ENCODE assay signal across 8 cellular contexts in the genomic region with DNA sequence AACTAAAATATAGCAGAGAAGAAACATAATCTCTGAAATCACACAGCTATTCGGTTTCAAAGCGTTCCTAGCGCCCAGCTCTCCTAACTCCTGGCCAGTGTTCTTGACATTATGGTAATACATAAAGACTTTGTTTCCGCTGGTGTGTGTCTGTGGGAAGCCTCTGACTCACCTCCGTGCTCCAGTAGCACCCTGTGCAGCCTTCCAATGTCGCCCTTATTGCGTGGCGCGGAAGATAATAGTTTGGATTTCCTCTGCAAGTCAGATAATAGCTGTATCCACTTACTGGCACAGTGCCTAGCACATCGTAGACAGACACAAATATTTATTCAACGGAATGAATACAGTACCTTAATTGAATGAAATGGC. TPM values are rescaled to one million over a fixed set of nuclear protein-coding genes. Genes with fewer than 3 reads are reported as not detected.
DNase-seq lines count a peak whose midpoint lies in the region; ATAC-seq and TF ChIP-seq lines count a peak whose summit lies in the region.

No MANE protein-coding gene starts in this region.

- peaks cover 14% of the 10 kb centered on the region for H3K79me2 ChIP-seq in OCI-LY3 (ENCODE audit: low read length)

- peaks cover 13% of the 10 kb centered on the region for H3K9me3 Mint-ChIP-seq in Caco-2 (ENCODE audit: unreplicated experiment)
- H3K9me3 Mint-ChIP-seq in brain: peaks cover 0 to 2% (median 0%) of the 10 kb centered on the region in 5 experiments

- H3K4me2 ChIP-seq in OCI-LY3 (ENCODE audit: low read length): peak overlapping the region; percentile 87

- peak overlapping the region; percentile 90; the same call in 1 of the 2 replicates for H2AFZ ChIP-seq in OCI-LY3 (ENCODE audit: low read depth, low read length)

- H3K9me3 ChIP-seq in Caco-2 (no peaks in the 10 kb centered on the region), OCI-LY3 (ENCODE audit: insufficient read depth, low read length) (no peaks in the 10 kb centered on the region)

- peak overlapping the region; percentile 79 for H3K9ac ChIP-seq in OCI-LY3 (ENCODE audit: low read length)

- CTCF ChIA-PET in Caco-2 (lab: Charles Lee): interaction anchor here (1.9 kb wide), 1 partner anchor 30 kb away, joined by 20 read pairs; no protein-coding TSS in a partner anchor

- H3K36me3 ChIP-seq in Caco-2 (ENCODE audit: control insufficient read depth, insufficient read depth, low read length) (no peaks in the 10 kb centered on the region; the same call in 1 of the 2 replicates), OCI-LY3 (replicated peaks; ENCODE audit: low read depth, low read length) (peaks cover 5% of the 10 kb centered on the region)

- BruUV-seq in Caco-2 (replicated peaks; lab: Mats Ljungman, UMichigan): TSS peak; percentile 64

- H3K4me1 ChIP-seq in Caco-2 (no peaks in the 10 kb centered on the region), OCI-LY3 (ENCODE audit: low read length) (0 out of 2 replicates have a peak, but pooled peaks cover 3% of the 10 kb centered on the region)

- no peak for TF ChIP-seq CTCF in Caco-2 (IDR thresholded peaks at IDR 0.05; ENCODE audit: insufficient read depth in 1 of 2, low read depth in 1 of 2, low read length in 1 of 2, severe bottlenecking in 1 of 2, unreplicated experiment in 1 of 2)
- no peak for TF ChIP-seq CTCF in HFF-Myc (IDR thresholded peaks at IDR 0.05; ENCODE audit: low read depth, low read length, missing control alignments)
- no peak for TF ChIP-seq CTCF in OCI-LY3 (IDR thresholded peaks at IDR 0.05; ENCODE audit: low read depth, low read length)
- TF ChIP-seq CTCF in brain (conservative IDR thresholded peaks at IDR 0.05): no peak

- H3K4me1 Mint-ChIP-seq in Caco-2 (ENCODE audit: low read depth, unreplicated experiment): peaks cover 9% of the 10 kb centered on the region
- peaks cover 33% of the 10 kb centered on the region for H3K4me1 Mint-ChIP-seq in brain

- H3K36me3 Mint-ChIP-seq in Caco-2 (ENCODE audit: insufficient read depth, unreplicated experiment): peaks cover 42% of the 10 kb centered on the region
- H3K36me3 Mint-ChIP-seq in brain: peaks cover 28% of the 10 kb centered on the region

- intact Hi-C loops in Caco-2 (cut with micrococcal nuclease; ENCODE audit: unreplicated experiment): no loop called here

- no peak for DNase-seq in Caco-2
- DNase-seq in HFF-Myc (ENCODE audit: extremely low read depth, low read depth): peak; percentile 19
- peak; percentile 84 for DNase-seq in kidney glomerular epithelial cell (lab: John Stamatoyannopoulos, UW)
- peak; percentile 7 to 10 for DNase-seq in stimulated activated CD8-positive, alpha-beta memory T cell treated with anti-CD3 and anti-CD28 coated beads, Interleukin-7, amount 100 ng/mL, for 4 hours (ENCODE audit: low read depth in 2 of 2)

- ATAC-seq in HG03196 (IDR thresholded peaks at IDR 0.05; ENCODE audit: unreplicated experiment) (no peak), HG03439 (IDR thresholded peaks at IDR 0.05; ENCODE audit: unreplicated experiment) (no peak)

- H4K20me1 ChIP-seq in OCI-LY3 (ENCODE audit: insufficient read depth, low read length): no peaks in the 10 kb centered on the region

- H3K4me3 Mint-ChIP-seq in Caco-2 (ENCODE audit: unreplicated experiment) (peak overlapping the region; percentile 90), brain (peak overlapping the region; percentile 91 to 98 (median 96))

- no peaks in the 10 kb centered on the region for H3K27me3 ChIP-seq in Caco-2 (replicated peaks; ENCODE audit: control insufficient read depth, insufficient read depth, low read length)
- H3K27me3 ChIP-seq in OCI-LY3 (ENCODE audit: low read depth, low read length): no peaks in the 10 kb centered on the region

- POLR2A ChIA-PET in Caco-2 (lab: Charles Lee): interaction anchor here (0.6 to 2.4 kb wide), 5 partner anchors 13 to 598 kb away, joined by 3 to 24 read pairs (median 4); no protein-coding TSS in a partner anchor

- H3K27me3 Mint-ChIP-seq in Caco-2 (ENCODE audit: insufficient read depth, unreplicated experiment) (no peaks in the 10 kb centered on the region), brain (peaks cover 20% of the 10 kb centered on the region)

- H3K27ac ChIP-seq in OCI-LY3 (ENCODE audit: low read length): peak overlapping the region; percentile 23; the same call in 1 of the 2 replicates

- H3K27ac Mint-ChIP-seq in Caco-2 (ENCODE audit: unreplicated experiment) (peak overlapping the region; percentile 96), brain (peak overlapping the region; percentile 93 to 98 (median 96))

- H3K4me3 ChIP-seq in Caco-2 (ENCODE audit: low read depth, low read length) (peak overlapping the region; percentile 54), HFF-Myc (replicated peaks; ENCODE audit: low read depth, low read length) (peak overlapping the region; percentile 73), OCI-LY3 (ENCODE audit: low read length) (peak overlapping the region; percentile 99)

RNA-seq across cellular contexts. Expression of a gene that starts 0.6 kb away (rescaled TPM):
- total RNA-seq in Caco-2 (2022): 36.3 and 38.2 TPM in 2 replicates
- 12.7 TPM for polyA plus RNA-seq in brain (ENCODE audit: insufficient read depth, low read depth, low replicate concordance)

Comparison
In these comparisons a context has a peak if more than half of its experiments do, and no peak if none do; other contexts are left out.
1. DNase-seq: peak in HFF-Myc (single experiment), kidney glomerular epithelial cell (single experiment) and stimulated activated CD8-positive, alpha-beta memory T cell treated with anti-CD3 and anti-CD28 coated beads, Interleukin-7, amount 100 ng/mL, for 4 hours (2 of 2); none in Caco-2 (0 of 2).
2. Peak in every context shown above with its lines, with median percentiles within 50 percentile points of each other: H3K4me3 ChIP-seq.